In genomic region chr3:39295184-39295775, GRCh38 we compare ENCODE assay signal across 1 cellular context.
TF ChIP-seq lines count a peak whose summit lies in the region.

No MANE protein-coding gene starts in this region.

TF ChIP-seq in GM12878, 131 proteins besides CTCF, POLR2A, EP300 and RAD21 (continued from another document and continues in another):
- TF ChIP-seq USF1 (IDR thresholded peaks at IDR 0.05; ENCODE audit: borderline replicate concordance, extremely low read length, insufficient read depth, low read depth, low read length) (no peak), KDM1A (IDR thresholded peaks at IDR 0.05; ENCODE audit: borderline replicate concordance) (no peak), MTA3 (IDR thresholded peaks at IDR 0.05; ENCODE audit: borderline replicate concordance, low read length) (peak; percentile 89; the same call in 1 of the 2 replicates), ZBTB11 (CRISPR knock-in tag; IDR thresholded peaks at IDR 0.05) (no peak), IKZF1 (conservative IDR thresholded peaks at IDR 0.05) (peak; percentile 89), SKIL (IDR thresholded peaks at IDR 0.05; ENCODE audit: low read depth, poor library complexity, severe bottlenecking) (peak; percentile 66), DPF2 (IDR thresholded peaks at IDR 0.05) (peak; percentile 97), ZBTB33 (IDR thresholded peaks at IDR 0.05) (no peak), SUZ12 (IDR thresholded peaks at IDR 0.05; ENCODE audit: unreplicated experiment) (no peak), BMI1 (IDR thresholded peaks at IDR 0.05; ENCODE audit: borderline replicate concordance) (peak; percentile 78), SMC3 (IDR thresholded peaks at IDR 0.05; ENCODE audit: borderline replicate concordance, low read length) (peak; percentile 7; the same call in 1 of the 2 replicates), ZNF24 (IDR thresholded peaks at IDR 0.05) (peak; percentile 21; the same call in 1 of the 2 replicates), SIX5 (IDR thresholded peaks at IDR 0.05; ENCODE audit: low read depth, low read length, severe bottlenecking) (no peak), BCL11A (IDR thresholded peaks at IDR 0.05; ENCODE audit: low read depth, low read length) (peak; percentile 82), RUNX3 (IDR thresholded peaks at IDR 0.05; ENCODE audit: low read length) (peak; percentile 77), TAF1 (IDR thresholded peaks at IDR 0.05; ENCODE audit: borderline replicate concordance, low read depth, low read length) (0 out of 2 replicates have a peak, but pooled peaks have one; percentile 4), SIN3A (IDR thresholded peaks at IDR 0.05; ENCODE audit: low read depth, low read length) (no peak), MTA2 (IDR thresholded peaks at IDR 0.05; ENCODE audit: low read depth) (peak; percentile 94), PKNOX1 (IDR thresholded peaks at IDR 0.05) (peak; percentile 83), CBFB (IDR thresholded peaks at IDR 0.05; ENCODE audit: low read depth) (peak; percentile 49; the same call in 1 of the 2 replicates), TBL1XR1 (IDR thresholded peaks at IDR 0.05; ENCODE audit: low read depth, low read length) (0 out of 2 replicates have a peak, but pooled peaks have one; percentile 47), RELA (IDR thresholded peaks at IDR 0.05; ENCODE audit: borderline replicate concordance, partially characterized antibody) (peak; percentile 96), TARDBP (IDR thresholded peaks at IDR 0.05; ENCODE audit: borderline replicate concordance) (0 out of 2 replicates have a peak, but pooled peaks have one; percentile 55), RCOR1 (conservative IDR thresholded peaks at IDR 0.05; ENCODE audit: low read depth, low read length) (peak; percentile 84), IRF4 (IDR thresholded peaks at IDR 0.05; ENCODE audit: low read depth, low read length) (peak; percentile 91), ZSCAN29 (IDR thresholded peaks at IDR 0.05) (no peak), SMARCA5 (IDR thresholded peaks at IDR 0.05) (peak; percentile 75; the same call in 1 of the 2 replicates), SRF (IDR thresholded peaks at IDR 0.05; ENCODE audit: low read depth in 2 of 2, low read length in 2 of 2) (no peak), CREM (IDR thresholded peaks at IDR 0.05; ENCODE audit: low read depth) (peak; percentile 85), MYB (IDR thresholded peaks at IDR 0.05; ENCODE audit: borderline replicate concordance, low read depth, low read length) (no peak), PRDM15 (CRISPR knock-in tag; IDR thresholded peaks at IDR 0.05) (no peak), RELB (IDR thresholded peaks at IDR 0.05; ENCODE audit: low read depth) (peak; percentile 97), ESRRA (IDR thresholded peaks at IDR 0.05; ENCODE audit: low read length) (no peak), MEF2B (IDR thresholded peaks at IDR 0.05; ENCODE audit: partially characterized antibody, poor library complexity, severe bottlenecking) (peak; percentile 54), CBX5 (IDR thresholded peaks at IDR 0.05; ENCODE audit: low read depth) (0 out of 2 replicates have a peak, but pooled peaks have one; percentile 65), SP1 (IDR thresholded peaks at IDR 0.05; ENCODE audit: low read depth, low read length) (peak; percentile 54), ATF7 (IDR thresholded peaks at IDR 0.05; ENCODE audit: low read depth) (peak; percentile 97), ZNF217 (IDR thresholded peaks at IDR 0.05) (peak; percentile 37; the same call in 1 of the 2 replicates), BACH1 (IDR thresholded peaks at IDR 0.05; ENCODE audit: borderline replicate concordance) (no peak), MLLT1 (IDR thresholded peaks at IDR 0.05) (peak; percentile 61; the same call in 1 of the 2 replicates), TCF3 (IDR thresholded peaks at IDR 0.05; ENCODE audit: borderline replicate concordance, insufficient read depth, low read depth, low read length) (peak; percentile 37; the same call in 1 of the 2 replicates), ZNF384 (IDR thresholded peaks at IDR 0.05; ENCODE audit: borderline replicate concordance, low read depth, low read length) (no peak), STAT1 (conservative IDR thresholded peaks at IDR 0.05) (no peak), SPI1 (IDR thresholded peaks at IDR 0.05; ENCODE audit: borderline replicate concordance, insufficient read depth, low read depth, low read length) (peak; percentile 89), JUNB (IDR thresholded peaks at IDR 0.05) (peak; percentile 97), POLR2AphosphoS5 (IDR thresholded peaks at IDR 0.05; ENCODE audit: low read length) (peak; percentile 76; the same call in 1 of the 2 replicates), RBBP5 (conservative IDR thresholded peaks at IDR 0.05) (no peak), NR2F1 (conservative IDR thresholded peaks at IDR 0.05) (peak; percentile 100), CREB1 (IDR thresholded peaks at IDR 0.05; ENCODE audit: low read depth) (peak; percentile 86), KLF5 (IDR thresholded peaks at IDR 0.05; ENCODE audit: partially characterized antibody) (peak; percentile 21), MYC (IDR thresholded peaks at IDR 0.05; ENCODE audit: insufficient read depth, insufficient read length, insufficient replicate concordance, low read length, severe bottlenecking) (no peak), SREBF2 (IDR thresholded peaks at IDR 0.05; ENCODE audit: low read length) (no peak), GABPA (IDR thresholded peaks at IDR 0.05; ENCODE audit: low read depth) (peak; percentile 63; the same call in 1 of the 2 replicates), EED (IDR thresholded peaks at IDR 0.05; ENCODE audit: low read depth) (peak; percentile 89), LARP7 (IDR thresholded peaks at IDR 0.05) (no peak), NFIC (IDR thresholded peaks at IDR 0.05; ENCODE audit: low read depth, low read length) (peak; percentile 95), HDGF (IDR thresholded peaks at IDR 0.05) (no peak)
